In genomic region chr2:88136817-88137216, GRCh38 we compare ENCODE assay signal across 25 cellular contexts. TPM values are rescaled to one million over a fixed set of nuclear protein-coding genes. Genes with fewer than 3 reads are reported as not detected.
"Had no signal": no experiment of that assay in that cellular context is flagged by ENCODE, and none has a peak within 500 bp of the region (broad histone marks: within the 10 kb centered on the region; RNA-seq: fewer than 3 reads in every experiment).

No MANE protein-coding gene starts in this region.

- H3K36me3 ChIP-seq: breast epithelium, left lung had no signal

- FAIRE-seq: astrocyte, keratinocyte had no signal

- H3K4me3 ChIP-seq: breast epithelium, hepatocyte, left lung had no signal

- H3K79me2 ChIP-seq: hepatocyte, parathyroid adenoma had no signal

- H3K4me2 ChIP-seq: hepatocyte had no signal

- H3K27ac ChIP-seq: breast epithelium, hepatocyte, left lung, parathyroid adenoma had no signal

- H3K9me3 ChIP-seq: breast epithelium had no signal

- H3K9ac ChIP-seq: parathyroid adenoma had no signal

- H2AFZ ChIP-seq: hepatocyte, parathyroid adenoma had no signal

- ATAC-seq: activated CD8-positive, alpha-beta memory T cell treated with anti-CD3 and anti-CD28 coated beads, Interleukin-2, amount 10 ng/mL, durations not matched to agents 7 days and 5 days; activated T-cell treated with anti-CD3 and anti-CD28 coated beads, Interleukin-2, amount 50 U/mL, for 4 hours; esophagus mucosa; left lung; naive thymus-derived CD8-positive, alpha-beta T cell had no signal

- DNase-seq: activated CD4-positive, alpha-beta memory T cell treated with anti-CD3 and anti-CD28 coated beads, Interleukin-2, amount 10 ng/mL, durations not matched to agents 7 days and 5 days; activated CD4-positive, alpha-beta T cell treated with anti-CD3 and anti-CD28 coated beads for 48 hours; activated CD4-positive, CD25-positive, alpha-beta regulatory T cell; activated CD8-positive, alpha-beta memory T cell treated with anti-CD3 and anti-CD28 coated beads, Interleukin-2, amount 10 ng/mL, durations not matched to agents 7 days and 5 days; activated effector memory CD4-positive, alpha-beta T cell treated with anti-CD3 and anti-CD28 coated beads, Interleukin-2, amount 50 U/mL, for 16 hours; activated naive CD4-positive, alpha-beta T cell treated with anti-CD3 and anti-CD28 coated beads, Interleukin-2, amount 50 U/mL, for 16 hours; activated T-cell treated with anti-CD3 and anti-CD28 coated beads, Interleukin-2, amount 50 U/mL, for 4 hours; cerebellar nuclear complex; effector CD8-positive, alpha-beta T cell; left lung; mammary epithelial cell; naive thymus-derived CD8-positive, alpha-beta T cell; retina; stimulated activated CD4-positive, alpha-beta T cell treated with anti-CD3 and anti-CD28 coated beads, Interleukin-2, amount 100 ng/mL, for 24 hours; stimulated activated naive CD4-positive, alpha-beta T cell treated with Interleukin-2 at 50 U/mL for 16 hours; T-helper 1 cell; T-helper 9 cell; trophoblast cell had no signal

- H3K4me1 ChIP-seq: breast epithelium, left lung, parathyroid adenoma had no signal

- H3K27me3 ChIP-seq: breast epithelium, hepatocyte had no signal

RNA-seq across cellular contexts. Expression of gene FABP1, which starts 9.0 kb away (rescaled TPM):
- total RNA-seq: activated CD4-positive, alpha-beta memory T cell treated with anti-CD3 and anti-CD28 coated beads, Interleukin-2, amount 10 ng/mL, durations not matched to agents 7 days and 5 days; activated CD8-positive, alpha-beta memory T cell treated with anti-CD3 and anti-CD28 coated beads, Interleukin-2, amount 10 ng/mL, durations not matched to agents 7 days and 5 days; astrocyte; esophagus mucosa; left lung; mammary epithelial cell; naive thymus-derived CD8-positive, alpha-beta T cell; subcutaneous adipose tissue had no signal
- polyA plus RNA-seq: keratinocyte; mammary epithelial cell; naive thymus-derived CD8-positive, alpha-beta T cell had no signal

RNA-seq across cellular contexts. Expression of gene THNSL2, which starts 33.3 kb away (rescaled TPM):
- total RNA-seq: activated CD4-positive, alpha-beta memory T cell treated with anti-CD3 and anti-CD28 coated beads, Interleukin-2, amount 10 ng/mL, durations not matched to agents 7 days and 5 days had no signal
